1 cellular context compared by ENCODE assay signal in genomic region chr14:100267990-100268389, GRCh38.
TF ChIP-seq lines count a peak whose summit lies in the region.

No MANE protein-coding gene starts in this region.

TF ChIP-seq in H1, 55 proteins besides CTCF, POLR2A, EP300 and RAD21:
- TF ChIP-seq EGR1 (IDR thresholded peaks at IDR 0.05; ENCODE audit: borderline replicate concordance, low read depth, low read length) = no peak
- TF ChIP-seq CTBP2 (IDR thresholded peaks at IDR 0.05; ENCODE audit: borderline replicate concordance, insufficient read depth, insufficient read length, low read length) = no peak
- no peak for TF ChIP-seq CHD1 (IDR thresholded peaks at IDR 0.05; ENCODE audit: low read depth, low read length)
- TF ChIP-seq RBBP5 (IDR thresholded peaks at IDR 0.05; ENCODE audit: borderline replicate concordance, low read depth, low read length) = no peak
- TF ChIP-seq FOSL1 (IDR thresholded peaks at IDR 0.05; ENCODE audit: insufficient read depth, low read depth, low read length) = no peak
- no peak for TF ChIP-seq BRCA1 (IDR thresholded peaks at IDR 0.05; ENCODE audit: low read depth, low read length)
- no peak for TF ChIP-seq KDM1A (IDR thresholded peaks at IDR 0.05; ENCODE audit: borderline replicate concordance, low read length)
- no peak for TF ChIP-seq TAF1 (IDR thresholded peaks at IDR 0.05; ENCODE audit: low read depth, low read length)
- no peak for TF ChIP-seq SIRT6 (IDR thresholded peaks at IDR 0.05; ENCODE audit: low read length)
- TF ChIP-seq NRF1 (IDR thresholded peaks at IDR 0.05; ENCODE audit: low read depth, low read length) = no peak
- TF ChIP-seq ASH2L (IDR thresholded peaks at IDR 0.05; ENCODE audit: low read length) = no peak
- no peak for TF ChIP-seq POU5F1 (IDR thresholded peaks at IDR 0.05; ENCODE audit: low read depth, low read length)
- TF ChIP-seq TBP (IDR thresholded peaks at IDR 0.05; ENCODE audit: low read depth, low read length) = no peak
- TF ChIP-seq CBX8 (IDR thresholded peaks at IDR 0.05; ENCODE audit: borderline replicate concordance, low read depth, low read length) = no peak
